Comparison of ENCODE assay signal across 10 cellular contexts in the genomic region with DNA sequence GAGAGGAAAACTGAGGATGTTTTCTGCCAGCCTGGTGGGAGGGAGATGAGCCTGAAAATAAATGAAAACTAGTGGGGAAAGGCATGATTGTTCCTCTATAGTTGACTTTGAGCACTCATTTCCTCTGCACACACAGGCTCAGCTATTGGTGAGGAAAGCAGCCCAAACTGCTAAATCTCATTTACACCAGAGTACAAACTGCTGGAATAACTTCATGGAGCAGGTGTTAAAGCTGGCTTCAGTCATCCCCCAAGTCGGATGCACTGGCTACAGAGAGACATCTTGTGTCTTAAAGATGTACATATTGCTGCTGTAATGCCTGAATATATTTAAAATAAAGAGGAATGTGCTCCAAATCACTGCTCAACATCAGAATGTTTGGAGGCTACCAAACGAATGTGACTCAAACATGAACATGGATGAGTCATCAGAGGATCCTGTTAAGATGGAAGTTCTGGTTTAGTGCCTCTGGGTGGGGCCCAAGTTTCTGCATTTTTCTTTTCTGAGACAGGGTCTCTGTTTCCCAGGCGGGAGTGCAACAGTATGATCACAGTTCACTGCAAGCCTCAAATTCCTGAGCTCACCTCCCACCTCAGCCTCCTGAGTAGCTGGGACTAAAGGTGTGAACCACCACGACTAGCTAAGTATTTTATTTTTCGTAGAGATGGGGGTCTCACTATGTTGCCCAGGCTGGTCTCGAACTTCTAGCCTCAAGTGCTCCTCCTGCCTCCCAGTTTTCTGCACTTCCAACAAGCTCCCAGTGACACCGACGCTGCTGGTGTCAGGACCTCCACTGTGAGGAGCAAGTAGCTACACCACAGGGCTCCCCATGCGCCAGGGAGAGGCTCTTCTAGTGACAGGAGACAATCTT.
DNase-seq lines count a peak whose midpoint lies in the region; ATAC-seq and TF ChIP-seq lines count a peak whose summit lies in the region.
"Had no signal": no experiment of that assay in that cellular context is flagged by ENCODE, and none has a peak within 500 bp of the region (broad histone marks: within the 10 kb centered on the region; RNA-seq: fewer than 3 reads in every experiment).

No MANE protein-coding gene starts in this region.

- H3K4me2 ChIP-seq in PC-3 (ENCODE audit: low read length) (peak overlapping the region; percentile 72), skeletal muscle satellite cell (ENCODE audit: low read length) (peak overlapping the region; percentile 57)

- CTCF ChIA-PET in PC-3 (lab: Charles Lee), result interaction anchor here (0.5 kb wide), 1 partner anchor 63 kb away, joined by 3 read pairs; no protein-coding TSS in a partner anchor

- no peak for TF ChIP-seq EP300 in tibial nerve (IDR thresholded peaks at IDR 0.05)

- 71 to 75% methylated on average over 9 of the region's 9 CpGs for WGBS in tibial nerve, 2 donors

- no peaks in the 10 kb centered on the region for H3K9me3 Mint-ChIP-seq in activated T-cell treated with anti-CD3 and anti-CD28 coated beads, Interleukin-2, amount 50 U/mL, for 24 hours
- no peaks in the 10 kb centered on the region for H3K9me3 Mint-ChIP-seq in effector memory CD8-positive, alpha-beta T cell
- H3K9me3 Mint-ChIP-seq: CD8-positive, alpha-beta memory T cell had no signal

- peaks cover 6% of the 10 kb centered on the region for H3F3A ChIP-seq in PC-3 (ENCODE audit: low read length, unreplicated experiment)

- no peaks in the 10 kb centered on the region for H3K36me3 ChIP-seq in PC-3 (ENCODE audit: low read depth, low read length)
- no peaks in the 10 kb centered on the region for H3K36me3 ChIP-seq in skeletal muscle satellite cell (ENCODE audit: insufficient read depth, low read length)
- H3K36me3 ChIP-seq in tibial nerve, result peaks cover 0 to 21% (median 0%) of the 10 kb centered on the region in 3 donors

- H3K27ac Mint-ChIP-seq in activated T-cell treated with anti-CD3 and anti-CD28 coated beads, Interleukin-2, amount 50 U/mL, for 24 hours, result peak overlapping the region; percentile 77
- H3K27ac Mint-ChIP-seq in effector memory CD8-positive, alpha-beta T cell, result no peak overlapping the region

- no peaks in the 10 kb centered on the region for H3K27me3 Mint-ChIP-seq in activated T-cell treated with anti-CD3 and anti-CD28 coated beads, Interleukin-2, amount 50 U/mL, for 24 hours
- peaks cover 38 to 40% of the 10 kb centered on the region in 2 donors for H3K27me3 Mint-ChIP-seq in effector memory CD8-positive, alpha-beta T cell

- peak overlapping the region; percentile 27 for H2AFZ ChIP-seq in PC-3 (ENCODE audit: low read length)

- H3K4me3 Mint-ChIP-seq in activated T-cell treated with anti-CD3 and anti-CD28 coated beads, Interleukin-2, amount 50 U/mL, for 24 hours, result no peak overlapping the region
- no peak overlapping the region for H3K4me3 Mint-ChIP-seq in effector memory CD8-positive, alpha-beta T cell
- H3K4me3 Mint-ChIP-seq: CD8-positive, alpha-beta memory T cell had no signal

- H3K79me2 ChIP-seq in PC-3 (ENCODE audit: low read length), result no peaks in the 10 kb centered on the region

- no TSS peak for BruUV-seq in PC-3 (replicated peaks; lab: Mats Ljungman, UMichigan)

- no peak for TF ChIP-seq POLR2A in tibial nerve (IDR thresholded peaks at IDR 0.05)

- no peaks in the 10 kb centered on the region for H4K20me1 ChIP-seq in PC-3 (ENCODE audit: low read length)

- H3K27ac ChIP-seq in PC-3 (ENCODE audit: low read length), result peak overlapping the region; percentile 84
- H3K27ac ChIP-seq in tibial nerve, result peak overlapping the region in 1 of 4 donors; percentile 4

- peak; percentile 83 for ATAC-seq in PC-3
- ATAC-seq in effector memory CD8-positive, alpha-beta T cell (replicated peaks), result no peak

- H3K36me3 Mint-ChIP-seq in activated T-cell treated with anti-CD3 and anti-CD28 coated beads, Interleukin-2, amount 50 U/mL, for 24 hours (ENCODE audit: low read depth), result peaks cover 55% of the 10 kb centered on the region
- peaks cover 12% of the 10 kb centered on the region for H3K36me3 Mint-ChIP-seq in effector memory CD8-positive, alpha-beta T cell (ENCODE audit: insufficient read depth)

- TF ChIP-seq CTCF in PC-3 (conservative IDR thresholded peaks at IDR 0.05; ENCODE audit: low read depth, low read length), result peak; percentile 28; the same call in 1 of the 2 replicates
- TF ChIP-seq CTCF in epithelial cell of proximal tubule (conservative IDR thresholded peaks at IDR 0.05; ENCODE audit: low read depth, low read length), result no peak
- no peak for TF ChIP-seq CTCF in tibial nerve (IDR thresholded peaks at IDR 0.05)

- H3K9me2 ChIP-seq in PC-3 (replicated peaks; ENCODE audit: low read length), result no peaks in the 10 kb centered on the region

- H3K4me1 ChIP-seq in PC-3 (ENCODE audit: insufficient read depth, low read length) (peaks cover 34% of the 10 kb centered on the region), skeletal muscle satellite cell (ENCODE audit: control insufficient read depth, insufficient read depth, low read length) (peaks cover 14% of the 10 kb centered on the region), tibial nerve (no peaks in the 10 kb centered on the region)

- peak overlapping the region; percentile 52 for H3K9ac ChIP-seq in PC-3 (ENCODE audit: low read length)
- no peak overlapping the region for H3K9ac ChIP-seq in skeletal muscle satellite cell (ENCODE audit: low read depth, low read length)

- H3K4me3 ChIP-seq in PC-3 (ENCODE audit: low read length) (peak overlapping the region; percentile 15; the same call in 1 of the 2 replicates), epithelial cell of proximal tubule (ENCODE audit: low read depth, low read length) (no peak overlapping the region), skeletal muscle satellite cell (ENCODE audit: low read length) (peak overlapping the region; percentile 3), tibial nerve (no peak overlapping the region)

- no peak for DNase-seq in activated T-cell treated with anti-CD3 and anti-CD28 coated beads, Interleukin-2, amount 50 U/mL, for 24 hours
- no peak for DNase-seq in activated T-cell treated with anti-CD3 and anti-CD28 coated beads, Interleukin-2, amount 50 U/mL, for 48 hours
- DNase-seq in PC-3, result peak; percentile 94
- DNase-seq in epithelial cell of proximal tubule (ENCODE audit: low read depth), result peak; percentile 43
- no peak for DNase-seq in ecto neural progenitor cell (ENCODE audit: low spot score)
- DNase-seq in effector memory CD8-positive, alpha-beta T cell, result no peak
- no peak for DNase-seq in tibial nerve (ENCODE audit: low spot score in 2 of 2)
- DNase-seq: CD8-positive, alpha-beta memory T cell; MM.1S had no signal

- no peaks in the 10 kb centered on the region for H3K27me3 ChIP-seq in PC-3 (ENCODE audit: low read length)
- no peaks in the 10 kb centered on the region for H3K27me3 ChIP-seq in skeletal muscle satellite cell (ENCODE audit: control insufficient read depth, insufficient read depth, low read length)
- H3K27me3 ChIP-seq in tibial nerve, result no peaks in the 10 kb centered on the region

- intact Hi-C loops in PC-3 (cut with micrococcal nuclease), result no loop called here

- H3K4me1 Mint-ChIP-seq in activated T-cell treated with anti-CD3 and anti-CD28 coated beads, Interleukin-2, amount 50 U/mL, for 24 hours (ENCODE audit: low read depth), result peaks cover 22% of the 10 kb centered on the region
- H3K4me1 Mint-ChIP-seq in effector memory CD8-positive, alpha-beta T cell (ENCODE audit: low read depth in 2 of 2), result no peaks in the 10 kb centered on the region
- H3K4me1 Mint-ChIP-seq: CD8-positive, alpha-beta memory T cell had no signal

- POLR2A ChIA-PET in PC-3 (lab: Charles Lee; ENCODE audit: unreplicated experiment), result no interaction called here

- no peaks in the 10 kb centered on the region for H3K9me3 ChIP-seq in PC-3 (ENCODE audit: low read length)
- no peaks in the 10 kb centered on the region for H3K9me3 ChIP-seq in skeletal muscle satellite cell (replicated peaks; ENCODE audit: low read length)
- no peaks in the 10 kb centered on the region for H3K9me3 ChIP-seq in tibial nerve

Comparison
In these comparisons a context has a peak if more than half of its experiments do, and no peak if none do; other contexts are left out.
1. DNase-seq: peak in PC-3 (single experiment) and epithelial cell of proximal tubule (single experiment); none in activated T-cell treated with anti-CD3 and anti-CD28 coated beads, Interleukin-2, amount 50 U/mL, for 24 hours (single experiment), activated T-cell treated with anti-CD3 and anti-CD28 coated beads, Interleukin-2, amount 50 U/mL, for 48 hours (0 of 2), ecto neural progenitor cell (single experiment), effector memory CD8-positive, alpha-beta T cell (0 of 3) and tibial nerve (0 of 2).
2. H3K4me3 ChIP-seq: peak in PC-3 (single experiment) and skeletal muscle satellite cell (single experiment); none in epithelial cell of proximal tubule (single experiment) and tibial nerve (0 of 4).